20 cellular contexts compared by ENCODE assay signal in the genomic region with DNA sequence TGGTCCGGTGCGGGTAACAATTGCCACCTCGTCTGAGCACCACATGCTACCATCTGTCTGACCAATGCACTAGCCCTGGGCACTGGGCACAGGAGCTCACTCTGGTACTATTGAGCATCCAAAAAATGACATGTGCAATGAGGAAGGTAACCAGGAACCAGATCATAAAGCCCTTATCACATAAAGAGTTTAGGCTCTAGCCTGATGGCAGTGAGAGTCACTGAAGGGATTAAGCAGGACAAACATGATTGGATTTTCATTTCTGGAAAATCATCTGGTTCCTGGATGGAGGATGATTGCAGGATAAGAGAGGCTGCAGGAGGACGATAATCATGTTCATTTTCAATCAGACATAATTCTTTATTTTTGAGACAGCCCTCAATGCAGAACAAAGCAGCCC. TPM values are rescaled to one million over a fixed set of nuclear protein-coding genes. Genes with fewer than 3 reads are reported as not detected.
A peak's percentile ranks its signal among the peaks of the same experiment; 100 is the strongest.
DNase-seq lines count a peak whose midpoint lies in the region; ATAC-seq and TF ChIP-seq lines count a peak whose summit lies in the region.
"Had no signal": no experiment of that assay in that cellular context is flagged by ENCODE, and none has a peak within 500 bp of the region (broad histone marks: within the 10 kb centered on the region; RNA-seq: fewer than 3 reads in every experiment).

No MANE protein-coding gene starts in this region.

- H3K4me3 Mint-ChIP-seq in activated T-helper 2 cell treated with anti-CD3 and anti-CD28 coated beads, Interferon-gamma antibody, Interleukin-2, Interleukin-4, amounts not matched to agents 10 μg/mL and 5 μg/mL and 100 μg/mL, durations not matched to agents 14 hours and 24 hours and 36 hours (ENCODE audit: low read depth), result no peak overlapping the region
- H3K4me3 Mint-ChIP-seq: B cell; CD14-positive monocyte; CD4-positive, alpha-beta T cell; CD8-positive, alpha-beta memory T cell had no signal

- ATAC-seq in HG02623 (IDR thresholded peaks at IDR 0.05; ENCODE audit: unreplicated experiment) (no peak), GM21619 (IDR thresholded peaks at IDR 0.05; ENCODE audit: unreplicated experiment) (no peak)
- ATAC-seq: GM12878 had no signal

- peaks cover 36% of the 10 kb centered on the region for H3K4me1 ChIP-seq in BE2C
- H3K4me1 ChIP-seq: BLaER1 treated with 17β-estradiol and CSF1 and Interleukin-3, amounts not matched to agents 10 nM and 100 nM had no signal

- DNase-seq in BE2C (peak; percentile 65), MG63 (peak; percentile 20), SK-N-DZ (ENCODE audit: low spot score) (peak; percentile 84), cerebellar cortex (ENCODE audit: low spot score) (peak; percentile 71)
- DNase-seq in effector CD8-positive, alpha-beta T cell (lab: John Stamatoyannopoulos, UW), result no peak
- DNase-seq in activated T-helper 2 cell treated with anti-CD3 and anti-CD28 coated beads, Interferon-gamma antibody, Interleukin-2, Interleukin-4, amounts not matched to agents 10 μg/mL and 5 μg/mL and 100 μg/mL, durations not matched to agents 14 hours and 24 hours and 36 hours (ENCODE audit: low spot score), result no peak
- DNase-seq: CD4-positive, alpha-beta T cell; CD8-positive, alpha-beta memory T cell; DMS53; DND-41; GDM1; GM23248; H7; HCEC 1CT had no signal

- H3K4me1 Mint-ChIP-seq in activated T-helper 2 cell treated with anti-CD3 and anti-CD28 coated beads, Interferon-gamma antibody, Interleukin-2, Interleukin-4, amounts not matched to agents 10 μg/mL and 5 μg/mL and 100 μg/mL, durations not matched to agents 14 hours and 24 hours and 36 hours (ENCODE audit: low read depth), result no peaks in the 10 kb centered on the region
- H3K4me1 Mint-ChIP-seq: B cell; CD14-positive monocyte; CD8-positive, alpha-beta memory T cell had no signal

- no peak for TF ChIP-seq CTCF in BE2C (IDR thresholded peaks at IDR 0.05; ENCODE audit: low read depth, low read length)

- peaks cover 5% of the 10 kb centered on the region for H3K27me3 Mint-ChIP-seq in activated T-helper 2 cell treated with anti-CD3 and anti-CD28 coated beads, Interferon-gamma antibody, Interleukin-2, Interleukin-4, amounts not matched to agents 10 μg/mL and 5 μg/mL and 100 μg/mL, durations not matched to agents 14 hours and 24 hours and 36 hours (ENCODE audit: low read depth)

- intact Hi-C loops in activated T-helper 2 cell treated with anti-CD3 and anti-CD28 coated beads, Interferon-gamma antibody, Interleukin-2, Interleukin-4, amounts not matched to agents 10 μg/mL and 5 μg/mL and 100 μg/mL, durations not matched to agents 14 hours and 24 hours and 36 hours (cut with micrococcal nuclease), result no loop called here

- no peaks in the 10 kb centered on the region for H3K36me3 ChIP-seq in BE2C
- no peaks in the 10 kb centered on the region for H3K36me3 ChIP-seq in MG63

- H3K27ac Mint-ChIP-seq in activated T-helper 2 cell treated with anti-CD3 and anti-CD28 coated beads, Interferon-gamma antibody, Interleukin-2, Interleukin-4, amounts not matched to agents 10 μg/mL and 5 μg/mL and 100 μg/mL, durations not matched to agents 14 hours and 24 hours and 36 hours, result no peak overlapping the region
- H3K27ac Mint-ChIP-seq: B cell; CD14-positive monocyte; CD4-positive, alpha-beta T cell; CD8-positive, alpha-beta memory T cell had no signal

- H3K4me3 ChIP-seq in BE2C (ENCODE audit: low read depth, low read length), result no peak overlapping the region
- no peak overlapping the region for H3K4me3 ChIP-seq in MG63
- H3K4me3 ChIP-seq: BLaER1 treated with 17β-estradiol and CSF1 and Interleukin-3, amounts not matched to agents 10 nM and 100 nM; GM12878; GM23248 had no signal

- H3K9me3 ChIP-seq in BE2C (no peaks in the 10 kb centered on the region; the same call in 1 of the 2 replicates), MG63 (peaks cover 2% of the 10 kb centered on the region; the same call in 1 of the 2 replicates)
- H3K9me3 ChIP-seq: BLaER1 treated with 17β-estradiol and CSF1 and Interleukin-3, amounts not matched to agents 10 nM and 100 nM had no signal

- H3K36me3 Mint-ChIP-seq in activated T-helper 2 cell treated with anti-CD3 and anti-CD28 coated beads, Interferon-gamma antibody, Interleukin-2, Interleukin-4, amounts not matched to agents 10 μg/mL and 5 μg/mL and 100 μg/mL, durations not matched to agents 14 hours and 24 hours and 36 hours (ENCODE audit: low read depth), result no peaks in the 10 kb centered on the region
- H3K36me3 Mint-ChIP-seq: CD14-positive monocyte; CD8-positive, alpha-beta memory T cell had no signal

- H3K27me3 ChIP-seq in BE2C, result no peaks in the 10 kb centered on the region
- no peaks in the 10 kb centered on the region for H3K27me3 ChIP-seq in MG63
- H3K27me3 ChIP-seq: BLaER1 treated with 17β-estradiol and CSF1 and Interleukin-3, amounts not matched to agents 10 nM and 100 nM had no signal

- H3K9me3 Mint-ChIP-seq in activated T-helper 2 cell treated with anti-CD3 and anti-CD28 coated beads, Interferon-gamma antibody, Interleukin-2, Interleukin-4, amounts not matched to agents 10 μg/mL and 5 μg/mL and 100 μg/mL, durations not matched to agents 14 hours and 24 hours and 36 hours, result no peaks in the 10 kb centered on the region
- H3K9me3 Mint-ChIP-seq: CD14-positive monocyte; CD4-positive, alpha-beta T cell; CD8-positive, alpha-beta memory T cell had no signal

RNA-seq across cellular contexts. Expression of a gene that starts 12.4 kb away (rescaled TPM):
- polyA plus RNA-seq in BE2C (2012; ENCODE audit: insufficient read depth, insufficient read length, low read depth), result 637 TPM
- 190 and 205 TPM in 2 replicates for total RNA-seq in MG63 (2014; rRNA removed; shearing (Covaris generic); ENCODE audit: low replicate concordance)
- 123 and 141 TPM in 2 replicates for polyA plus RNA-seq in SK-N-DZ (2014; cell fraction: cytosol; rRNA removed)
- polyA plus RNA-seq in SK-N-DZ (2014; cell fraction: nucleus; rRNA removed), result 116 and 119 TPM in 2 replicates
- total RNA-seq in activated T-helper 2 cell treated with anti-CD3 and anti-CD28 coated beads, Interferon-gamma antibody, Interleukin-2, Interleukin-4, amounts not matched to agents 10 μg/mL and 5 μg/mL and 100 μg/mL, durations not matched to agents 14 hours and 24 hours and 36 hours, result 142 and 154 TPM in 2 replicates

Comparison
In these comparisons a context has a peak if more than half of its experiments do, and no peak if none do; other contexts are left out.
1. DNase-seq: peak in BE2C (single experiment), MG63 (single experiment), SK-N-DZ (single experiment) and cerebellar cortex (single experiment); none in effector CD8-positive, alpha-beta T cell (single experiment) and activated T-helper 2 cell treated with anti-CD3 and anti-CD28 coated beads, Interferon-gamma antibody, Interleukin-2, Interleukin-4, amounts not matched to agents 10 μg/mL and 5 μg/mL and 100 μg/mL, durations not matched to agents 14 hours and 24 hours and 36 hours (single experiment).